8 cellular contexts compared by ENCODE assay signal in genomic region chr12:91382081-91382543, GRCh38.
DNase-seq lines count a peak whose midpoint lies in the region; ATAC-seq and TF ChIP-seq lines count a peak whose summit lies in the region.

No MANE protein-coding gene starts in this region.

- no peak overlapping the region for H3K27ac ChIP-seq in CD8-positive, alpha-beta T cell (ENCODE audit: low read depth, low read length)

- intact Hi-C loops in CD8-positive, alpha-beta T cell (cut with DNase I, micrococcal nuclease) = loop anchor here (1.0 to 10.0 kb wide), 11 partner anchors 195 to 1405 kb away; no protein-coding TSS in a partner anchor

- POLR2A ChIA-PET in CD8-positive, alpha-beta T cell (lab: Charles Lee) = interaction anchor here (1.0 to 2.5 kb wide), 5 partner anchors 495 to 1278 kb away, joined by 3 to 14 read pairs (median 7); partner anchors contain the start of gene BTG1

- peak; percentile 84 for TF ChIP-seq CTCF in CD8-positive, alpha-beta T cell (IDR thresholded peaks at IDR 0.05)

- H3K4me3 Mint-ChIP-seq in CD8-positive, alpha-beta T cell = peak overlapping the region; percentile 76
- peak overlapping the region; percentile 66 for H3K4me3 Mint-ChIP-seq in activated T-cell treated with anti-CD3 and anti-CD28 coated beads, Interleukin-2, amount 50 U/mL, for 24 hours
- H3K4me3 Mint-ChIP-seq in naive B cell = peak overlapping the region; percentile 68 to 91 (median 84)

- no peak overlapping the region for H3K4me3 ChIP-seq in CD8-positive, alpha-beta T cell (ENCODE audit: low read depth, low read length)

- peaks cover 10% of the 10 kb centered on the region for H3K4me1 Mint-ChIP-seq in CD8-positive, alpha-beta T cell (ENCODE audit: low read depth)
- H3K4me1 Mint-ChIP-seq in activated T-cell treated with anti-CD3 and anti-CD28 coated beads, Interleukin-2, amount 50 U/mL, for 24 hours (ENCODE audit: low read depth) = peaks cover 8% of the 10 kb centered on the region
- peaks cover 0 to 10% (median 8%) of the 10 kb centered on the region in 3 donors for H3K4me1 Mint-ChIP-seq in naive B cell

- H3K4me1 ChIP-seq in CD8-positive, alpha-beta T cell (ENCODE audit: insufficient read depth, low read length) = peaks cover 4% of the 10 kb centered on the region

- no peaks in the 10 kb centered on the region for H3K36me3 Mint-ChIP-seq in CD8-positive, alpha-beta T cell
- no peaks in the 10 kb centered on the region for H3K36me3 Mint-ChIP-seq in activated T-cell treated with anti-CD3 and anti-CD28 coated beads, Interleukin-2, amount 50 U/mL, for 24 hours (ENCODE audit: low read depth)
- H3K36me3 Mint-ChIP-seq in naive B cell = peaks cover 0 to 4% of the 10 kb centered on the region in 2 donors

- H3K9me3 ChIP-seq in CD8-positive, alpha-beta T cell (ENCODE audit: low read length) = no peaks in the 10 kb centered on the region

- peak; percentile 85 for ATAC-seq in CD8-positive, alpha-beta T cell
- peak; percentile 82 for ATAC-seq in GM21447 (IDR thresholded peaks at IDR 0.05; ENCODE audit: unreplicated experiment)
- ATAC-seq in naive B cell (ENCODE audit: low read depth in 2 of 2) = peak; percentile 85 to 88

- DNase-seq in CD8-positive, alpha-beta T cell = peak; percentile 72 to 93 (median 84)
- DNase-seq in HuH-7 (ENCODE audit: low spot score) (peak; percentile 11), OCI-M2 (lab: John Stamatoyannopoulos, UW; ENCODE audit: unreplicated experiment) (peak; percentile 33), fibroblast of gingiva (ENCODE audit: low read depth) (peak; percentile 63), naive B cell (peak; percentile 76)
- DNase-seq in activated T-cell treated with anti-CD3 and anti-CD28 coated beads, Interleukin-2, amount 50 U/mL, for 24 hours = peak; percentile 86
- peak; percentile 47 to 58 for DNase-seq in stimulated activated CD8-positive, alpha-beta memory T cell treated with anti-CD3 and anti-CD28 coated beads, Interleukin-7, amount 100 ng/mL, for 48 hours (ENCODE audit: extremely low read depth in 1 of 2, low read depth in 1 of 2)

- no peaks in the 10 kb centered on the region for H3K36me3 ChIP-seq in CD8-positive, alpha-beta T cell (ENCODE audit: insufficient read depth, low read length)

- H3K9me3 Mint-ChIP-seq in CD8-positive, alpha-beta T cell = no peaks in the 10 kb centered on the region
- H3K9me3 Mint-ChIP-seq in activated T-cell treated with anti-CD3 and anti-CD28 coated beads, Interleukin-2, amount 50 U/mL, for 24 hours = no peaks in the 10 kb centered on the region
- no peaks in the 10 kb centered on the region for H3K9me3 Mint-ChIP-seq in naive B cell

- CTCF ChIA-PET in CD8-positive, alpha-beta T cell (lab: Charles Lee) = interaction anchor here (0.6 to 6.4 kb wide), 93 partner anchors 9 to 1644 kb away, joined by 3 to 92 read pairs (median 4); partner anchors contain the start of gene BTG1

- H3K27me3 Mint-ChIP-seq in CD8-positive, alpha-beta T cell (ENCODE audit: low read depth) = peaks cover 2% of the 10 kb centered on the region
- H3K27me3 Mint-ChIP-seq in activated T-cell treated with anti-CD3 and anti-CD28 coated beads, Interleukin-2, amount 50 U/mL, for 24 hours = no peaks in the 10 kb centered on the region
- H3K27me3 Mint-ChIP-seq in naive B cell = peaks cover 0 to 3% (median 0%) of the 10 kb centered on the region in 3 donors

- H3K27ac Mint-ChIP-seq in CD8-positive, alpha-beta T cell = peak overlapping the region; percentile 80
- H3K27ac Mint-ChIP-seq in activated T-cell treated with anti-CD3 and anti-CD28 coated beads, Interleukin-2, amount 50 U/mL, for 24 hours = no peak overlapping the region
- peak overlapping the region in 5 of 6 donors; percentile 5 to 94 (median 34) for H3K27ac Mint-ChIP-seq in naive B cell

- no peaks in the 10 kb centered on the region for H3K27me3 ChIP-seq in CD8-positive, alpha-beta T cell (ENCODE audit: insufficient read depth, low read length)

Comparison
In these comparisons a context has a peak if more than half of its experiments do, and no peak if none do; other contexts are left out.
1. DNase-seq: peak in every context shown above with its lines; median percentile 86 in activated T-cell treated with anti-CD3 and anti-CD28 coated beads, Interleukin-2, amount 50 U/mL, for 24 hours; 84 in CD8-positive, alpha-beta T cell; 76 in naive B cell; 63 in fibroblast of gingiva; 52 in stimulated activated CD8-positive, alpha-beta memory T cell treated with anti-CD3 and anti-CD28 coated beads, Interleukin-7, amount 100 ng/mL, for 48 hours; 33 in OCI-M2; 11 in HuH-7.